ENCODE assay signal across 24 cellular contexts in genomic region chr1:150789396-150789795, GRCh38. TPM values are rescaled to one million over a fixed set of nuclear protein-coding genes. Genes with fewer than 3 reads are reported as not detected.
DNase-seq lines count a peak whose midpoint lies in the region; ATAC-seq, FAIRE-seq and TF ChIP-seq lines count a peak whose summit lies in the region.
"Had no signal": no experiment of that assay in that cellular context is flagged by ENCODE, and none has a peak within 500 bp of the region (broad histone marks: within the 10 kb centered on the region; RNA-seq: fewer than 3 reads in every experiment).

No MANE protein-coding gene starts in this region.

- CTCF ChIA-PET in HepG2 (lab: Yijun Ruan, JAX; ENCODE audit: low intra/inter-chr PET ratio, low total read pairs) = no interaction called here

- H3K4me2 ChIP-seq in HepG2 (ENCODE audit: low read depth, low read length) = no peak overlapping the region
- H3K4me2 ChIP-seq: hepatocyte had no signal

- TF ChIP-seq RAD21 in HepG2 (CRISPR knock-in tag; IDR thresholded peaks at IDR 0.05) = no peak

- no peaks in the 10 kb centered on the region for H3K79me2 ChIP-seq in HepG2 (ENCODE audit: insufficient read depth, low read length)
- H3K79me2 ChIP-seq: hepatocyte had no signal

- no peak for TF ChIP-seq CTCF in right lobe of liver (IDR thresholded peaks at IDR 0.05)
- no peak for TF ChIP-seq CTCF in HepG2 (CRISPR knock-in tag; IDR thresholded peaks at IDR 0.05)
- TF ChIP-seq CTCF in adrenal gland (IDR thresholded peaks at IDR 0.05) = no peak
- TF ChIP-seq CTCF in lower lobe of right lung (IDR thresholded peaks at IDR 0.05) = no peak

- no peaks in the 10 kb centered on the region for H3K36me3 ChIP-seq in right lobe of liver
- H3K36me3 ChIP-seq in HepG2 (replicated peaks in 1 of 2; ENCODE audit: control insufficient read depth in 1 of 2, insufficient read depth in 2 of 2, low read length in 2 of 2) = no peaks in the 10 kb centered on the region
- no peaks in the 10 kb centered on the region for H3K36me3 ChIP-seq in adrenal gland (replicated peaks in 1 of 2)
- no peaks in the 10 kb centered on the region for H3K36me3 ChIP-seq in lower lobe of right lung
- no peaks in the 10 kb centered on the region for H3K36me3 ChIP-seq in aorta (ENCODE audit: control insufficient read depth in 1 of 2, insufficient read depth in 2 of 2, low read length in 1 of 2)
- H3K36me3 ChIP-seq: right atrium auricular region, upper lobe of left lung had no signal

- in situ Hi-C loops in HepG2 (cut with HindIII; ENCODE audit: extremely low pct_ligation_motif_present, low pct_unique_long_range_greater_than_20kb) = no loop called here

- intact Hi-C loops in right lobe of liver (cut with DNase I) (no loop called here), HepG2 (cut with micrococcal nuclease; ENCODE audit: unreplicated experiment) (no loop called here), adrenal gland (cut with DNase I) (no loop called here), lower lobe of right lung (cut with DNase I) (no loop called here), aorta (cut with DNase I) (no loop called here)

- POLR2A ChIA-PET in HepG2 (lab: Yijun Ruan, JAX) = no interaction called here

- no peaks in the 10 kb centered on the region for H4K20me1 ChIP-seq in HepG2 (ENCODE audit: insufficient read depth, low read length)

- DNase-seq in right lobe of liver (no peak), HepG2 (ENCODE audit: low spot score) (no peak), adrenal gland (peak; percentile 29 to 68 (median 59)), lower lobe of right lung (peak; percentile 54), aorta (no peak), erythroblast (lab: John Stamatoyannopoulos, UW) (no peak), NCI-H1694 treated with DMSO at 0.1 percent for 48 hours (lab: John Stamatoyannopoulos, UW) (no peak)
- no peak for DNase-seq in activated CD4-positive, alpha-beta T cell treated with anti-CD3 and anti-CD28 coated beads, Interleukin-2, amount 50 U/mL, for 48 hours
- DNase-seq: activated CD4-positive, alpha-beta T cell treated with anti-CD3 and anti-CD28 coated beads, Interleukin-2, amount 10 ng/mL, durations not matched to agents 7 days and 5 days; activated CD8-positive, alpha-beta memory T cell treated with anti-CD3 and anti-CD28 coated beads, Interleukin-2, amount 50 U/mL, for 48 hours; activated naive CD4-positive, alpha-beta T cell; CD4-positive, alpha-beta T cell; cerebellar nuclear complex; effector memory CD4-positive, alpha-beta T cell; H9; islet precursor cell; NCI-H1048; NCI-H2107; stimulated activated naive CD4-positive, alpha-beta T cell treated with Interleukin-2 at 50 U/mL for 16 hours; SW 1271 had no signal

- H2AFZ ChIP-seq in HepG2 (ENCODE audit: low read length) = no peak overlapping the region
- H2AFZ ChIP-seq: hepatocyte had no signal

- H3K27ac ChIP-seq in right lobe of liver (no peak overlapping the region), HepG2 (ENCODE audit: extremely low read length, insufficient read depth, low read length) (no peak overlapping the region), adrenal gland (no peak overlapping the region), lower lobe of right lung (no peak overlapping the region), aorta (ENCODE audit: low read depth in 1 of 2, low read length in 2 of 2) (no peak overlapping the region)
- H3K27ac ChIP-seq: hepatocyte, right atrium auricular region had no signal

- H3K4me1 ChIP-seq in right lobe of liver = no peaks in the 10 kb centered on the region
- H3K4me1 ChIP-seq in HepG2 (ENCODE audit: insufficient read depth, low read length) = peaks cover 7% of the 10 kb centered on the region; the same call in 1 of the 2 replicates
- H3K4me1 ChIP-seq in adrenal gland (replicated peaks in 1 of 2) = peaks cover 0 to 6% of the 10 kb centered on the region in 2 donors
- H3K4me1 ChIP-seq in lower lobe of right lung = peaks cover 30% of the 10 kb centered on the region
- H3K4me1 ChIP-seq in aorta (ENCODE audit: control insufficient read depth in 1 of 2, insufficient read depth in 2 of 2, low read length in 2 of 2) = no peaks in the 10 kb centered on the region
- H3K4me1 ChIP-seq: right atrium auricular region had no signal

- H3K9me3 ChIP-seq in right lobe of liver (no peaks in the 10 kb centered on the region), HepG2 (ENCODE audit: low read length) (no peaks in the 10 kb centered on the region), adrenal gland (replicated peaks in 1 of 3) (no peaks in the 10 kb centered on the region), lower lobe of right lung (no peaks in the 10 kb centered on the region), aorta (ENCODE audit: control insufficient read depth, low read length) (no peaks in the 10 kb centered on the region)
- H3K9me3 ChIP-seq: right atrium auricular region, upper lobe of left lung had no signal

- FAIRE-seq in HepG2 (lab: Jason Lieb, UNC) = no peak

- ATAC-seq in right lobe of liver (peak; percentile 28 to 63 (median 46)), HepG2 (no peak), lower lobe of right lung (peak; percentile 34 to 63), aorta (ENCODE audit: low FRiP score) (peak; percentile 15)
- ATAC-seq: Panc1 had no signal

- H3K27me3 ChIP-seq in right lobe of liver (no peaks in the 10 kb centered on the region), HepG2 (ENCODE audit: control insufficient read depth in 1 of 2, insufficient read depth in 2 of 2, low read length in 2 of 2) (no peaks in the 10 kb centered on the region), adrenal gland (no peaks in the 10 kb centered on the region), lower lobe of right lung (ENCODE audit: low read depth) (no peaks in the 10 kb centered on the region), aorta (ENCODE audit: control insufficient read depth in 1 of 2, insufficient read depth in 2 of 2, low read length in 1 of 2) (no peaks in the 10 kb centered on the region)
- H3K27me3 ChIP-seq: hepatocyte, right atrium auricular region, upper lobe of left lung had no signal

- no peak for TF ChIP-seq POLR2A in right lobe of liver (IDR thresholded peaks at IDR 0.05)
- no peak for TF ChIP-seq POLR2A in HepG2 (IDR thresholded peaks at IDR 0.05; ENCODE audit: insufficient read depth in 1 of 2, low read depth in 2 of 2, low read length in 2 of 2)
- TF ChIP-seq POLR2A in adrenal gland (IDR thresholded peaks at IDR 0.05) = no peak
- no peak for TF ChIP-seq POLR2A in erythroblast (IDR thresholded peaks at IDR 0.05; ENCODE audit: low read length)

- no TSS peak for BruUV-seq in HepG2 (replicated peaks; lab: Mats Ljungman, UMichigan)

- no peak overlapping the region for H3K9ac ChIP-seq in HepG2 (ENCODE audit: insufficient read depth, low read depth, low read length)

- H3K4me3 ChIP-seq in right lobe of liver = no peak overlapping the region
- no peak overlapping the region for H3K4me3 ChIP-seq in HepG2 (replicated peaks in 1 of 3; ENCODE audit: insufficient read depth in 1 of 3, low read depth in 2 of 3, low read length in 3 of 3)
- no peak overlapping the region for H3K4me3 ChIP-seq in adrenal gland
- H3K4me3 ChIP-seq in lower lobe of right lung = no peak overlapping the region
- no peak overlapping the region for H3K4me3 ChIP-seq in aorta (ENCODE audit: low read length in 2 of 2)
- H3K4me3 ChIP-seq: hepatocyte, right atrium auricular region, upper lobe of left lung had no signal

- 59% methylated on average over 4 of the region's 4 CpGs for WGBS in right lobe of liver (ENCODE audit: insufficient coverage, low coverage, low lambda C conversion rate, missing lambda C conversion rate)
- WGBS in HepG2 (ENCODE audit: low lambda C conversion rate) = 23% methylated on average over 4 of the region's 4 CpGs
- 37 to 47% (median 47%) methylated on average over 4 of the region's 4 CpGs for WGBS in adrenal gland, 4 donors
- WGBS in aorta, 2 donors = 65 to 76% methylated on average over 4 of the region's 4 CpGs

- TF ChIP-seq EP300 in HepG2 (IDR thresholded peaks at IDR 0.05; ENCODE audit: low read depth in 2 of 2, low read length in 2 of 2) (no peak), HepG2 (CRISPR knock-in tag; IDR thresholded peaks at IDR 0.05; ENCODE audit: borderline replicate concordance) (no peak)

RNA-seq across cellular contexts. Expression of gene CTSK, which starts 18.7 kb away (rescaled TPM):
- total RNA-seq in right lobe of liver = 1 to 10 TPM; 1.5 to 3.8 (median 2.6) TPM
- 0.62 and 1.4 TPM in 2 replicates for total RNA-seq in HepG2 (2016; rRNA removed; fragmentation: Illumina TruSeq; extraction: Trizol)
- total RNA-seq in HepG2 (2016; cell fraction: cytosol; rRNA removed; fragmentation: Illumina TruSeq; extraction: Trizol; ENCODE audit: low read depth) = 0.18 and 0.20 TPM in 2 replicates
- 0.13 and 1.1 TPM in 2 replicates for total RNA-seq in HepG2 (2016; cell fraction: insoluble cytoplasmic fraction; rRNA removed; fragmentation: Illumina TruSeq; extraction: Trizol)
- total RNA-seq in HepG2 (2016; cell fraction: membrane; rRNA removed; fragmentation: Illumina TruSeq; extraction: Trizol) = 0.17 and 0.34 TPM in 2 replicates
- total RNA-seq in HepG2 (2016; cell fraction: nucleus; rRNA removed; fragmentation: Illumina TruSeq; extraction: Trizol) = 2.4 and 2.9 TPM in 2 replicates
- 6.2 and 6.3 TPM in 2 replicates for polyA plus RNA-seq in HepG2 (2011; rRNA removed)
- 0.95 and 1.6 TPM in 2 replicates for polyA plus RNA-seq in HepG2 (2011; cell fraction: cytosol; rRNA removed)
- polyA plus RNA-seq in HepG2 (2011; cell fraction: nucleus; rRNA removed) = 20.4 and 28.6 TPM in 2 replicates
- 3.1 and 4.4 TPM in 2 replicates for polyA plus RNA-seq in HepG2 (2012)
- 0.06 TPM in 1 of 2 replicates, not detected in the other for polyA plus RNA-seq in HepG2 (2016; cell fraction: cytosol; fragmentation: Illumina TruSeq; extraction: Trizol; ENCODE audit: low read depth)
- polyA plus RNA-seq in HepG2 (2016; cell fraction: insoluble cytoplasmic fraction; fragmentation: Illumina TruSeq; extraction: Trizol; ENCODE audit: low read depth) = 0.39 and 0.47 TPM in 2 replicates
- 0.14 and 0.43 TPM in 2 replicates for polyA plus RNA-seq in HepG2 (2016; cell fraction: membrane; fragmentation: Illumina TruSeq; extraction: Trizol; ENCODE audit: low read depth)
- 9.0 and 9.3 TPM in 2 replicates for polyA plus RNA-seq in HepG2 (2016; cell fraction: nucleus; fragmentation: Illumina TruSeq; extraction: Trizol; ENCODE audit: insufficient read depth, low read depth)
- 1.4 and 3.5 TPM in 2 replicates for polyA minus RNA-seq in HepG2 (2011; rRNA and poly(A)+ RNA removed; ENCODE audit: low replicate concordance)
- polyA minus RNA-seq in HepG2 (2011; cell fraction: cytosol; rRNA and poly(A)+ RNA removed) = not detected in 2 replicates
- polyA minus RNA-seq in HepG2 (2011; cell fraction: nucleus; rRNA and poly(A)+ RNA removed) = 5.7 and 7.7 TPM in 2 replicates
- 10 to 100 TPM in 5 of 8 donors, 1 to 10 TPM in 3; 5.0 to 29.4 (median 11.2) TPM for total RNA-seq in adrenal gland
- polyA plus RNA-seq in adrenal gland = 10 to 100 TPM in 2 of 3 donors, 1 to 10 TPM in 1; 7.9 to 27.4 (median 23.9) TPM
- total RNA-seq in lower lobe of right lung = 29.4 TPM
- total RNA-seq in aorta = 100 to 1,000 TPM in 1 of 2 donors, 10 to 100 TPM in 1; 50.0 to 107 TPM
- polyA plus RNA-seq in aorta = 100 to 1,000 TPM in 1 of 2 donors, 10 to 100 TPM in 1; 75.0 to 115 TPM

RNA-seq across cellular contexts. Expression of gene CTSS, which starts 23.8 kb away (rescaled TPM):
- total RNA-seq in right lobe of liver (100 to 1,000 TPM in 1 of 6 experiments, 10 to 100 TPM in 5; 23.9 to 195 (median 61.4) TPM), HepG2 (2016; rRNA removed; fragmentation: Illumina TruSeq; extraction: Trizol) (1.0 and 1.3 TPM in 2 replicates), adrenal gland (100 to 1,000 TPM in 6 of 8 donors, 10 to 100 TPM in 2; 81.7 to 175 (median 113) TPM), lower lobe of right lung (824 TPM), aorta (100 to 1,000 TPM in 1 of 2 donors, 10 to 100 TPM in 1; 68.2 to 128 TPM)
- 0.71 TPM in 1 of 2 replicates, not detected in the other for total RNA-seq in HepG2 (2016; cell fraction: cytosol; rRNA removed; fragmentation: Illumina TruSeq; extraction: Trizol; ENCODE audit: low read depth)
- total RNA-seq in HepG2 (2016; cell fraction: insoluble cytoplasmic fraction; rRNA removed; fragmentation: Illumina TruSeq; extraction: Trizol) = 0.40 and 1.4 TPM in 2 replicates
- total RNA-seq in HepG2 (2016; cell fraction: membrane; rRNA removed; fragmentation: Illumina TruSeq; extraction: Trizol) = 0.24 and 0.31 TPM in 2 replicates
- total RNA-seq in HepG2 (2016; cell fraction: nucleus; rRNA removed; fragmentation: Illumina TruSeq; extraction: Trizol) = 2.0 and 2.3 TPM in 2 replicates
- polyA plus RNA-seq in HepG2 (2011; rRNA removed) (0.33 and 0.59 TPM in 2 replicates), adrenal gland (10 to 100 TPM; 12.1 to 36.0 (median 33.4) TPM), aorta (10 to 100 TPM; 16.8 to 94.4 TPM)
- 0.28 and 1.2 TPM in 2 replicates for polyA plus RNA-seq in HepG2 (2011; cell fraction: cytosol; rRNA removed)
- polyA plus RNA-seq in HepG2 (2011; cell fraction: nucleus; rRNA removed) = 0.23 and 0.31 TPM in 2 replicates
- 1.1 and 1.5 TPM in 2 replicates for polyA plus RNA-seq in HepG2 (2012)
- polyA plus RNA-seq in HepG2 (2016; cell fraction: cytosol; fragmentation: Illumina TruSeq; extraction: Trizol; ENCODE audit: low read depth) = 0.10 and 0.24 TPM in 2 replicates
- polyA plus RNA-seq in HepG2 (2016; cell fraction: insoluble cytoplasmic fraction; fragmentation: Illumina TruSeq; extraction: Trizol; ENCODE audit: low read depth) = 0.42 and 0.67 TPM in 2 replicates
- 0.13 and 0.36 TPM in 2 replicates for polyA plus RNA-seq in HepG2 (2016; cell fraction: membrane; fragmentation: Illumina TruSeq; extraction: Trizol; ENCODE audit: low read depth)
- 1.5 and 1.7 TPM in 2 replicates for polyA plus RNA-seq in HepG2 (2016; cell fraction: nucleus; fragmentation: Illumina TruSeq; extraction: Trizol; ENCODE audit: insufficient read depth, low read depth)
- 0.44 TPM in 1 of 2 replicates, not detected in the other for polyA minus RNA-seq in HepG2 (2011; rRNA and poly(A)+ RNA removed; ENCODE audit: low replicate concordance)
- 0.99 TPM in 1 of 2 replicates, not detected in the other for polyA minus RNA-seq in HepG2 (2011; cell fraction: cytosol; rRNA and poly(A)+ RNA removed)
- 0.25 and 0.77 TPM in 2 replicates for polyA minus RNA-seq in HepG2 (2011; cell fraction: nucleus; rRNA and poly(A)+ RNA removed)
- total RNA-seq: H9 had no signal

Comparison
In these comparisons a context has a peak if more than half of its experiments do, and no peak if none do; other contexts are left out.
1. RNA of gene CTSS, which starts 23.8 kb away (total RNA-seq): 824 TPM in lower lobe of right lung (single experiment), 68.2 to 128 TPM in aorta, 81.7 to 175 TPM in adrenal gland and 23.9 to 195 TPM in right lobe of liver; 0.24 to 2.3 TPM in HepG2; every median in the first group is over 4 times any median in the second.
2. DNase-seq: peak in adrenal gland (7 of 7) and lower lobe of right lung (single experiment); none in right lobe of liver (0 of 3), HepG2 (single experiment), aorta (0 of 2), erythroblast (0 of 2), activated CD4-positive, alpha-beta T cell treated with anti-CD3 and anti-CD28 coated beads, Interleukin-2, amount 50 U/mL, for 48 hours (0 of 2) and NCI-H1694 treated with DMSO at 0.1 percent for 48 hours (single experiment).